14 cellular contexts compared by ENCODE assay signal in genomic region chr11:65215441-65216076, GRCh38. TPM values are rescaled to one million over a fixed set of nuclear protein-coding genes. Genes with fewer than 3 reads are reported as not detected.
DNase-seq lines count a peak whose midpoint lies in the region; ATAC-seq and TF ChIP-seq lines count a peak whose summit lies in the region.
"Had no signal": no experiment of that assay in that cellular context is flagged by ENCODE, and none has a peak within 500 bp of the region (broad histone marks: within the 10 kb centered on the region; RNA-seq: fewer than 3 reads in every experiment).

No MANE protein-coding gene starts in this region.

- H3K27me3 Mint-ChIP-seq in T-helper 2 cell treated with Interferon-gamma antibody and Interleukin-4, amounts not matched to agents 5 μg/mL and 100 μg/mL, for 36 hours (ENCODE audit: low read depth), result no peaks in the 10 kb centered on the region
- no peaks in the 10 kb centered on the region for H3K27me3 Mint-ChIP-seq in effector memory CD8-positive, alpha-beta T cell

- no peak for ATAC-seq in effector memory CD8-positive, alpha-beta T cell (replicated peaks)
- no peak for ATAC-seq in GM18505 (IDR thresholded peaks at IDR 0.05; ENCODE audit: unreplicated experiment)
- ATAC-seq: Panc1 had no signal

- TF ChIP-seq CTCF in GM13976 (IDR thresholded peaks at IDR 0.05; ENCODE audit: borderline replicate concordance, control extremely low read depth, extremely low read depth, insufficient read depth, missing control alignments), result no peak

- in situ Hi-C loops in GM13976 (cut with MboI; ENCODE audit: low sequenced_read_pairs, unreplicated experiment), result no loop called here

- no peak for TF ChIP-seq POLR2A in GM18505 (IDR thresholded peaks at IDR 0.05; ENCODE audit: borderline replicate concordance, extremely low read depth, insufficient read depth, insufficient read length)

- H3K4me1 Mint-ChIP-seq in T-helper 2 cell treated with Interferon-gamma antibody and Interleukin-4, amounts not matched to agents 5 μg/mL and 100 μg/mL, for 36 hours (ENCODE audit: low read depth), result peaks cover 22% of the 10 kb centered on the region
- H3K4me1 Mint-ChIP-seq in effector memory CD8-positive, alpha-beta T cell (ENCODE audit: low read depth in 2 of 2), result peaks cover 31 to 37% of the 10 kb centered on the region in 2 donors

- no peaks in the 10 kb centered on the region for H3K36me3 Mint-ChIP-seq in T-helper 2 cell treated with Interferon-gamma antibody and Interleukin-4, amounts not matched to agents 5 μg/mL and 100 μg/mL, for 36 hours (ENCODE audit: low read depth)
- H3K36me3 Mint-ChIP-seq in effector memory CD8-positive, alpha-beta T cell (ENCODE audit: insufficient read depth), result peaks cover 4% of the 10 kb centered on the region

- H3K4me3 Mint-ChIP-seq in T-helper 2 cell treated with Interferon-gamma antibody and Interleukin-4, amounts not matched to agents 5 μg/mL and 100 μg/mL, for 36 hours, result no peak overlapping the region
- peak overlapping the region in 1 of 2 donors; percentile 8 for H3K4me3 Mint-ChIP-seq in effector memory CD8-positive, alpha-beta T cell
- H3K4me3 Mint-ChIP-seq: nephron had no signal

- no peaks in the 10 kb centered on the region for H3K9me3 Mint-ChIP-seq in T-helper 2 cell treated with Interferon-gamma antibody and Interleukin-4, amounts not matched to agents 5 μg/mL and 100 μg/mL, for 36 hours
- H3K9me3 Mint-ChIP-seq in effector memory CD8-positive, alpha-beta T cell, result no peaks in the 10 kb centered on the region
- H3K9me3 Mint-ChIP-seq: nephron had no signal

- H3K27ac Mint-ChIP-seq in T-helper 2 cell treated with Interferon-gamma antibody and Interleukin-4, amounts not matched to agents 5 μg/mL and 100 μg/mL, for 36 hours, result peak overlapping the region; percentile 69
- H3K27ac Mint-ChIP-seq in effector memory CD8-positive, alpha-beta T cell, result peak overlapping the region; percentile 15 to 83
- H3K27ac Mint-ChIP-seq: nephron had no signal

- DNase-seq in GM13976 (ENCODE audit: low spot score) (peak; percentile 36), iPS-NIHi11 (ENCODE audit: low spot score) (no peak), H4 (ENCODE audit: low spot score) (no peak), midbrain (lab: John Stamatoyannopoulos, UW) (no peak)
- peak; percentile 37 for DNase-seq in T-helper 2 cell treated with Interferon-gamma antibody and Interleukin-4, amounts not matched to agents 5 μg/mL and 100 μg/mL, for 36 hours (ENCODE audit: low spot score)
- DNase-seq in effector memory CD8-positive, alpha-beta T cell, result no peak
- DNase-seq in stimulated activated CD4-positive, alpha-beta T cell treated with anti-CD3 and anti-CD28 coated beads, Interleukin-15, amount 100 ng/mL, for 48 hours (ENCODE audit: low read depth in 2 of 2), result peak; percentile 35 to 43
- DNase-seq: aorta, DMS153, NCI-H1092, thyroid gland had no signal

RNA-seq across cellular contexts. Expression of gene CAPN1, which starts 33.8 kb away (rescaled TPM):
- 58.1 and 115 TPM in 2 replicates for total RNA-seq in H4 (2014; rRNA removed; shearing (Covaris generic))

RNA-seq across cellular contexts. Expression of gene SPDYC, which starts 45.5 kb away (rescaled TPM):
- not detected in 2 replicates for total RNA-seq in H4 (2014; rRNA removed; shearing (Covaris generic))
- total RNA-seq: aorta, thyroid gland had no signal

RNA-seq across cellular contexts. Expression of gene POLA2, which starts 46.2 kb away (rescaled TPM):
- 33.0 and 40.9 TPM in 2 replicates for total RNA-seq in H4 (2014; rRNA removed; shearing (Covaris generic))

Comparison
In these comparisons a context has a peak if more than half of its experiments do, and no peak if none do; other contexts are left out.
1. DNase-seq: peak in GM13976 (single experiment), T-helper 2 cell treated with Interferon-gamma antibody and Interleukin-4, amounts not matched to agents 5 μg/mL and 100 μg/mL, for 36 hours (single experiment) and stimulated activated CD4-positive, alpha-beta T cell treated with anti-CD3 and anti-CD28 coated beads, Interleukin-15, amount 100 ng/mL, for 48 hours (2 of 2); none in effector memory CD8-positive, alpha-beta T cell (0 of 3), iPS-NIHi11 (single experiment), H4 (single experiment) and midbrain (single experiment).